Comparison of ENCODE assay signal across 14 cellular contexts in the genomic region with DNA sequence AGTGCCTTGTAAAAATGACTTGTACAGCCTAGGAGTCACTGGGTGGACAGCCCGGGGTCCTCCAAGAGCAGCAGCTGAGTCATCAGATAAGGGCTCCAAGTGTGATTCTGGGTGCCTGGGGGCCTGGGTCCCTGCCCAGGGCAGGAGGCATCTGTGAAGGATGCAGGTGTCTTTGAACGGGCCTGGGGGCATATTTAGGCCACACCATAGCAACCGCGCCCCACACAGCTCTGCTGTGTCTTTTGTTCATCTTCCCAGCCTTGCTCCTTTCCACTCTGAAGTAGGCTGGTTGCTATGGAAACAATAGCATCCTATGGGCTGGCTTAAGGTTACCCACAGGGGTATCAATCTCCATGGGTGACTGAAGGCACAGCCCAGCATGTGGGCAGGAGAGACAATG.
DNase-seq lines count a peak whose midpoint lies in the region; ATAC-seq and TF ChIP-seq lines count a peak whose summit lies in the region.
"Had no signal": no experiment of that assay in that cellular context is flagged by ENCODE, and none has a peak within 500 bp of the region (broad histone marks: within the 10 kb centered on the region; RNA-seq: fewer than 3 reads in every experiment).

No MANE protein-coding gene starts in this region.

- intact Hi-C loops in esophagus muscularis mucosa (cut with DNase I) = no loop called here

- no peak for TF ChIP-seq POLR2A in esophagus muscularis mucosa (IDR thresholded peaks at IDR 0.05; ENCODE audit: low read depth)

- no peak overlapping the region for H3K4me3 ChIP-seq in esophagus muscularis mucosa
- H3K4me3 ChIP-seq: HAP-1 had no signal

- H3K36me3 Mint-ChIP-seq in activated CD8-positive, alpha-beta memory T cell treated with anti-CD3 and anti-CD28 coated beads, Interleukin-2, amount 10 ng/mL, durations not matched to agents 7 days and 5 days = no peaks in the 10 kb centered on the region
- H3K36me3 Mint-ChIP-seq: CD14-positive monocyte; CD8-positive, alpha-beta T cell had no signal

- 74% methylated on average over 2 of the region's 4 CpGs for whole genome bisulfite sequencing in esophagus muscularis mucosa

- no peak for TF ChIP-seq CTCF in esophagus muscularis mucosa (IDR thresholded peaks at IDR 0.05)
- no peak for TF ChIP-seq CTCF in GM10266 (IDR thresholded peaks at IDR 0.05; ENCODE audit: control insufficient read depth, insufficient read depth, low read depth, missing control alignments)

- no peak overlapping the region for H3K27ac ChIP-seq in esophagus muscularis mucosa (replicated peaks in 1 of 4)

- no peaks in the 10 kb centered on the region for H3K36me3 ChIP-seq in esophagus muscularis mucosa
- H3K36me3 ChIP-seq: HAP-1 had no signal

- H3K27me3 ChIP-seq in esophagus muscularis mucosa = peaks cover 0 to 10% (median 0%) of the 10 kb centered on the region in 4 donors

- CTCF ChIA-PET in activated CD8-positive, alpha-beta memory T cell treated with anti-CD3 and anti-CD28 coated beads, Interleukin-2, amount 10 ng/mL, durations not matched to agents 7 days and 5 days (lab: Charles Lee) = no interaction called here

- peak; percentile 4 for DNase-seq in NCI-H1436 (lab: John Stamatoyannopoulos, UW)
- no peak for DNase-seq in NCI-H1436 treated with DMSO at 0.1 percent for 48 hours (lab: John Stamatoyannopoulos, UW)
- DNase-seq in activated CD8-positive, alpha-beta memory T cell treated with anti-CD3 and anti-CD28 coated beads, Interleukin-2, amount 10 ng/mL, durations not matched to agents 7 days and 5 days = peak; percentile 15
- DNase-seq in activated CD8-positive, alpha-beta memory T cell treated with anti-CD3 and anti-CD28 coated beads for 24 hours = no peak
- peak; percentile 83 for DNase-seq in esophagus muscularis mucosa (ENCODE audit: extremely low spot score)
- DNase-seq in GM10266 (ENCODE audit: extremely low spot score) = no peak
- DNase-seq in A172 (ENCODE audit: low spot score) = no peak
- DNase-seq: CD8-positive, alpha-beta T cell; COR-L47; DMS53; GF-D8 had no signal

- no peak for TF ChIP-seq EP300 in esophagus muscularis mucosa (IDR thresholded peaks at IDR 0.05)

- H3K9me3 Mint-ChIP-seq in activated CD8-positive, alpha-beta memory T cell treated with anti-CD3 and anti-CD28 coated beads, Interleukin-2, amount 10 ng/mL, durations not matched to agents 7 days and 5 days (ENCODE audit: low read depth) = peaks cover 2% of the 10 kb centered on the region

- H3K4me3 Mint-ChIP-seq in activated CD8-positive, alpha-beta memory T cell treated with anti-CD3 and anti-CD28 coated beads, Interleukin-2, amount 10 ng/mL, durations not matched to agents 7 days and 5 days = no peak overlapping the region
- H3K4me3 Mint-ChIP-seq: B cell; CD14-positive monocyte; CD8-positive, alpha-beta T cell had no signal

- H3K4me1 ChIP-seq in esophagus muscularis mucosa = no peaks in the 10 kb centered on the region
- H3K4me1 ChIP-seq: HAP-1 had no signal

- H3K9me3 ChIP-seq in esophagus muscularis mucosa = peaks cover 0 to 8% (median 4%) of the 10 kb centered on the region in 4 donors

- ATAC-seq in activated CD8-positive, alpha-beta memory T cell treated with anti-CD3 and anti-CD28 coated beads, Interleukin-2, amount 10 ng/mL, durations not matched to agents 7 days and 5 days = no peak
- ATAC-seq: CD8-positive, alpha-beta T cell had no signal

- H3K4me1 Mint-ChIP-seq in activated CD8-positive, alpha-beta memory T cell treated with anti-CD3 and anti-CD28 coated beads, Interleukin-2, amount 10 ng/mL, durations not matched to agents 7 days and 5 days = no peaks in the 10 kb centered on the region
- H3K4me1 Mint-ChIP-seq: B cell, CD14-positive monocyte had no signal

- no peak overlapping the region for H3K27ac Mint-ChIP-seq in activated CD8-positive, alpha-beta memory T cell treated with anti-CD3 and anti-CD28 coated beads, Interleukin-2, amount 10 ng/mL, durations not matched to agents 7 days and 5 days
- H3K27ac Mint-ChIP-seq: B cell; CD8-positive, alpha-beta T cell had no signal

- H3K27me3 Mint-ChIP-seq in activated CD8-positive, alpha-beta memory T cell treated with anti-CD3 and anti-CD28 coated beads, Interleukin-2, amount 10 ng/mL, durations not matched to agents 7 days and 5 days = no peaks in the 10 kb centered on the region
- H3K27me3 Mint-ChIP-seq: B cell had no signal

Comparison
In these comparisons a context has a peak if more than half of its experiments do, and no peak if none do; other contexts are left out.
1. DNase-seq: peak in NCI-H1436 (single experiment), activated CD8-positive, alpha-beta memory T cell treated with anti-CD3 and anti-CD28 coated beads, Interleukin-2, amount 10 ng/mL, durations not matched to agents 7 days and 5 days (single experiment) and esophagus muscularis mucosa (single experiment); none in NCI-H1436 treated with DMSO at 0.1 percent for 48 hours (single experiment), activated CD8-positive, alpha-beta memory T cell treated with anti-CD3 and anti-CD28 coated beads for 24 hours (single experiment), GM10266 (single experiment) and A172 (single experiment).